22 cellular contexts compared by ENCODE assay signal in the genomic region with DNA sequence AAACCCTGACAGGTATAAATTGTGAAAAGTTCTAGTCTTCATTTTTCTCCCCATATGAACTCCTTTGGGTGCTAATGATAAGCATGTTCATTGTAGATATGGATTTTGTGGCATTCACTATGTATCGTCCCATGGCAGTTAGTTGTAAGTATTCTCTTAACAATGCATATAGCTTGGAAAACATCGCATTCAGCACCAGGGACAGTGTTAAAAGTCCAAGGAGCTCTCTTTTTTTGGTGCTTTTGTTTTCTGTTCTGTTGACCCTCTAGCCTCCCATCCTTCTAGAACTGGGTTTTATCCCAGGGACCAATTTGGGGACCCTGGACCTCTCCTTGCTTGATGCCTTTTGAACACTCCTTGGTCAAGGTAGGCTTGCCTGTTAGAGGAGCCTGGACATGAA. TPM values are rescaled to one million over a fixed set of nuclear protein-coding genes. Genes with fewer than 3 reads are reported as not detected.
DNase-seq lines count a peak whose midpoint lies in the region; ATAC-seq and TF ChIP-seq lines count a peak whose summit lies in the region.
"Had no signal": no experiment of that assay in that cellular context is flagged by ENCODE, and none has a peak within 500 bp of the region (broad histone marks: within the 10 kb centered on the region; RNA-seq: fewer than 3 reads in every experiment).

No MANE protein-coding gene starts in this region.

- H3K9ac ChIP-seq in SK-N-SH (no peak overlapping the region), IMR-90 (ENCODE audit: low read depth, low read length) (no peak overlapping the region), smooth muscle cell (ENCODE audit: low read depth) (no peak overlapping the region)
- H3K9ac ChIP-seq: BLaER1 treated with 17β-estradiol and CSF1 and Interleukin-3, amounts not matched to agents 10 nM and 100 nM had no signal

- H3K4me3 Mint-ChIP-seq in stimulated activated effector memory CD8-positive, alpha-beta T cell treated with anti-CD3 and anti-CD28 coated beads, Interleukin-12 subunit alpha, Interleukin-12 subunit beta, amount 100 ng/mL, for 72 hours = no peak overlapping the region
- H3K4me3 Mint-ChIP-seq: CD4-positive, alpha-beta memory T cell had no signal

- DNase-seq in SK-N-SH = no peak
- peak; percentile 6 for DNase-seq in IMR-90
- DNase-seq in astrocyte of the spinal cord (ENCODE audit: low read depth, low spot score) = peak; percentile 19
- no peak for DNase-seq in stimulated activated effector memory CD8-positive, alpha-beta T cell treated with anti-CD3 and anti-CD28 coated beads, Interleukin-12 subunit alpha, Interleukin-12 subunit beta, amount 100 ng/mL, for 72 hours (ENCODE audit: low spot score in 2 of 2)
- DNase-seq in MG63 = no peak
- DNase-seq in smooth muscle cell (lab: John Stamatoyannopoulos, UW; ENCODE audit: unreplicated experiment) = no peak
- DNase-seq: CD4-positive, alpha-beta memory T cell; DND-41; GOT3; KBM-7; NCI-H1092 treated with DMSO at 0.1 percent for 48 hours; NCI-H1436 treated with DMSO at 0.1 percent for 48 hours; NCI-H1930; NCI-H226; NCI-H510A treated with DMSO at 0.1 percent for 48 hours; NCI-H748 treated with DMSO at 0.1 percent for 48 hours; PC-9; SIG-M5 had no signal

- H3K23ac ChIP-seq in IMR-90 (ENCODE audit: low read depth, low read length) = no peak overlapping the region

- 96% methylated on average over 2 of the region's 2 CpGs for WGBS in SK-N-SH (ENCODE audit: low lambda C conversion rate)
- WGBS in IMR-90 (ENCODE audit: extremely low coverage in 2 of 2, insufficient read length in 1 of 2), 2 experiments = no CpG with 5 or more reads among the region's 2 CpGs
- WGBS in smooth muscle cell (ENCODE audit: low lambda C conversion rate) = 98% methylated on average over 2 of the region's 2 CpGs

- H3K18ac ChIP-seq in IMR-90 (ENCODE audit: low read depth, low read length) = no peak overlapping the region

- no peak overlapping the region for H2AK9ac ChIP-seq in IMR-90 (replicated peaks; ENCODE audit: low read depth, low read length, poor library complexity)

- no peak for TF ChIP-seq EP300 in SK-N-SH (IDR thresholded peaks at IDR 0.05; ENCODE audit: borderline replicate concordance in 1 of 2, low read depth in 1 of 2, low read length in 1 of 2)

- no peak overlapping the region for H2AFZ ChIP-seq in SK-N-SH (ENCODE audit: low read depth)
- H2AFZ ChIP-seq in IMR-90 (replicated peaks; ENCODE audit: low read length, poor library complexity) = no peak overlapping the region
- H2AFZ ChIP-seq in smooth muscle cell (ENCODE audit: low read depth) = no peak overlapping the region
- H2AFZ ChIP-seq: PC-9 had no signal

- no peaks in the 10 kb centered on the region for H3K36me3 Mint-ChIP-seq in stimulated activated effector memory CD8-positive, alpha-beta T cell treated with anti-CD3 and anti-CD28 coated beads, Interleukin-12 subunit alpha, Interleukin-12 subunit beta, amount 100 ng/mL, for 72 hours
- H3K36me3 Mint-ChIP-seq: CD4-positive, alpha-beta memory T cell had no signal

- intact Hi-C loops in IMR-90 (cut with micrococcal nuclease) = loop anchor here (2.0 kb wide), 1 partner anchor 34 kb away; no protein-coding TSS in a partner anchor

- no peak for TF ChIP-seq CTCF in SK-N-SH (IDR thresholded peaks at IDR 0.05)
- no peak for TF ChIP-seq CTCF in IMR-90 (conservative IDR thresholded peaks at IDR 0.05; ENCODE audit: low read depth, low read length)
- no peak for TF ChIP-seq CTCF in astrocyte of the spinal cord (IDR thresholded peaks at IDR 0.05; ENCODE audit: low read depth, low read length)
- TF ChIP-seq CTCF in smooth muscle cell (IDR thresholded peaks at IDR 0.05; ENCODE audit: borderline replicate concordance, insufficient read depth, poor library complexity, severe bottlenecking) = no peak

- TF ChIP-seq POLR2A in IMR-90 (IDR thresholded peaks at IDR 0.05; ENCODE audit: low read depth, low read length) = no peak

- H3K27ac Mint-ChIP-seq in stimulated activated effector memory CD8-positive, alpha-beta T cell treated with anti-CD3 and anti-CD28 coated beads, Interleukin-12 subunit alpha, Interleukin-12 subunit beta, amount 100 ng/mL, for 72 hours = no peak overlapping the region
- H3K27ac Mint-ChIP-seq: CD4-positive, alpha-beta memory T cell had no signal

- no peaks in the 10 kb centered on the region for H3K9me3 Mint-ChIP-seq in stimulated activated effector memory CD8-positive, alpha-beta T cell treated with anti-CD3 and anti-CD28 coated beads, Interleukin-12 subunit alpha, Interleukin-12 subunit beta, amount 100 ng/mL, for 72 hours

- BruUV-seq in IMR-90 (replicated peaks; lab: Mats Ljungman, UMichigan) = no TSS peak

- H3K14ac ChIP-seq in IMR-90 (replicated peaks; ENCODE audit: low read depth, low read length) = no peak overlapping the region

- H3K9me3 ChIP-seq in SK-N-SH (no peaks in the 10 kb centered on the region), IMR-90 (ENCODE audit: control insufficient read depth, insufficient read depth, low read length) (no peaks in the 10 kb centered on the region), MG63 (no peaks in the 10 kb centered on the region), smooth muscle cell (replicated peaks; ENCODE audit: low read depth) (no peaks in the 10 kb centered on the region)
- H3K9me3 ChIP-seq: BLaER1 treated with 17β-estradiol and CSF1 and Interleukin-3, amounts not matched to agents 10 nM and 100 nM had no signal

- H3K27ac ChIP-seq in SK-N-SH (ENCODE audit: low read depth in 2 of 2, low read length in 1 of 2) (no peak overlapping the region), IMR-90 (ENCODE audit: insufficient read depth, low read length) (no peak overlapping the region), smooth muscle cell (ENCODE audit: low read depth) (no peak overlapping the region)
- H3K27ac ChIP-seq: BLaER1 treated with 17β-estradiol and CSF1 and Interleukin-3, amounts not matched to agents 10 nM and 100 nM; PC-9 had no signal

- no peaks in the 10 kb centered on the region for H3K4me1 Mint-ChIP-seq in stimulated activated effector memory CD8-positive, alpha-beta T cell treated with anti-CD3 and anti-CD28 coated beads, Interleukin-12 subunit alpha, Interleukin-12 subunit beta, amount 100 ng/mL, for 72 hours
- H3K4me1 Mint-ChIP-seq: CD4-positive, alpha-beta memory T cell had no signal

- H2BK5ac ChIP-seq in IMR-90 (ENCODE audit: low read depth, low read length, poor library complexity, severe bottlenecking) = no peak overlapping the region

- no peak overlapping the region for H3K4me2 ChIP-seq in SK-N-SH
- H3K4me2 ChIP-seq in IMR-90 (ENCODE audit: low read depth, low read length) = no peak overlapping the region
- H3K4me2 ChIP-seq in smooth muscle cell = no peak overlapping the region
- H3K4me2 ChIP-seq: PC-9 had no signal

- H4K8ac ChIP-seq in IMR-90 (ENCODE audit: low read depth in 2 of 2, low read length in 2 of 2) = no peak overlapping the region

- H3K4ac ChIP-seq in IMR-90 (ENCODE audit: low read depth, low read length) = no peak overlapping the region

- no peak overlapping the region for H2BK20ac ChIP-seq in IMR-90 (ENCODE audit: low read depth, low read length)

- H3K27me3 ChIP-seq in SK-N-SH (ENCODE audit: insufficient read depth) (no peaks in the 10 kb centered on the region), IMR-90 (ENCODE audit: control insufficient read depth, insufficient read depth, low read length) (no peaks in the 10 kb centered on the region), MG63 (no peaks in the 10 kb centered on the region), smooth muscle cell (ENCODE audit: low read depth) (no peaks in the 10 kb centered on the region)
- H3K27me3 ChIP-seq: BLaER1 treated with 17β-estradiol and CSF1 and Interleukin-3, amounts not matched to agents 10 nM and 100 nM had no signal

- H2AK5ac ChIP-seq in IMR-90 (ENCODE audit: low read depth, low read length) = no peak overlapping the region

- no peaks in the 10 kb centered on the region for H3K9me2 ChIP-seq in SK-N-SH

- no peak overlapping the region for H2BK15ac ChIP-seq in IMR-90 (ENCODE audit: low read depth, low read length)

- H3K36me3 ChIP-seq in SK-N-SH (replicated peaks in 1 of 2; ENCODE audit: control insufficient read depth in 1 of 2, insufficient read depth in 2 of 2, low read length in 1 of 2) = peaks cover 0 to 2% of the 10 kb centered on the region in 2 experiments
- H3K36me3 ChIP-seq in IMR-90 (ENCODE audit: control insufficient read depth, insufficient read depth, low read length) = no peaks in the 10 kb centered on the region
- no peaks in the 10 kb centered on the region for H3K36me3 ChIP-seq in MG63
- no peaks in the 10 kb centered on the region for H3K36me3 ChIP-seq in smooth muscle cell (ENCODE audit: low read depth)
- H3K36me3 ChIP-seq: BLaER1 treated with 17β-estradiol and CSF1 and Interleukin-3, amounts not matched to agents 10 nM and 100 nM had no signal

- H3F3A ChIP-seq in SK-N-SH (replicated peaks; ENCODE audit: insufficient read depth) (no peaks in the 10 kb centered on the region), smooth muscle cell (ENCODE audit: low read depth) (no peaks in the 10 kb centered on the region)

- H3K79me1 ChIP-seq in IMR-90 (ENCODE audit: low read depth in 1 of 2, low read length in 2 of 2) = peaks cover 29 to 51% of the 10 kb centered on the region in 2 experiments

- TF ChIP-seq RAD21 in SK-N-SH (IDR thresholded peaks at IDR 0.05; ENCODE audit: low read length) = no peak
- no peak for TF ChIP-seq RAD21 in IMR-90 (IDR thresholded peaks at IDR 0.05; ENCODE audit: low read length)

- H3K4me3 ChIP-seq in SK-N-SH (ENCODE audit: low read depth in 2 of 2, low read length in 1 of 2) (no peak overlapping the region), IMR-90 (ENCODE audit: insufficient read depth, low read depth, low read length) (no peak overlapping the region), astrocyte of the spinal cord (ENCODE audit: low read depth, low read length) (no peak overlapping the region), MG63 (no peak overlapping the region), smooth muscle cell (no peak overlapping the region)
- H3K4me3 ChIP-seq: BLaER1 treated with 17β-estradiol and CSF1 and Interleukin-3, amounts not matched to agents 10 nM and 100 nM; PC-9 had no signal

- CTCF ChIA-PET in SK-N-SH (lab: Yijun Ruan, JAX) (interaction anchor here (0.6 to 1.5 kb wide), 5 partner anchors 11 to 36 kb away, joined by 3 read pairs; no protein-coding TSS in a partner anchor), IMR-90 (lab: Yijun Ruan, JAX) (interaction anchor here (0.7 kb wide), 1 partner anchor 9 kb away, joined by 3 read pairs; no protein-coding TSS in a partner anchor)

- H3K79me2 ChIP-seq in SK-N-SH (ENCODE audit: insufficient read depth) (no peaks in the 10 kb centered on the region), smooth muscle cell (ENCODE audit: low read depth) (no peaks in the 10 kb centered on the region)

- H4K20me1 ChIP-seq in SK-N-SH (ENCODE audit: insufficient read depth) (0 out of 2 replicates have a peak, but pooled peaks cover 3% of the 10 kb centered on the region), IMR-90 (ENCODE audit: insufficient read depth, low read length) (peaks cover 33% of the 10 kb centered on the region; the same call in 1 of the 2 replicates), smooth muscle cell (ENCODE audit: low read depth) (peaks cover 95% of the 10 kb centered on the region)
- H4K20me1 ChIP-seq: BLaER1 treated with 17β-estradiol and CSF1 and Interleukin-3, amounts not matched to agents 10 nM and 100 nM had no signal

- H4K91ac ChIP-seq in IMR-90 (ENCODE audit: insufficient read depth, low read depth, low read length) = no peak overlapping the region

- POLR2A ChIA-PET in SK-N-SH (lab: Yijun Ruan, JAX) = no interaction called here
- POLR2A ChIA-PET in IMR-90 (lab: Charles Lee; ENCODE audit: unreplicated experiment) = no interaction called here

- H3K9me1 ChIP-seq in IMR-90 (ENCODE audit: insufficient read depth, low read length) = peaks cover 15% of the 10 kb centered on the region

- no peak overlapping the region for H2BK120ac ChIP-seq in IMR-90 (ENCODE audit: low read depth, low read length)

- peaks cover 4 to 7% of the 10 kb centered on the region in 2 experiments; a peak in 3 of 4 replicates for H3K4me1 ChIP-seq in SK-N-SH (ENCODE audit: control insufficient read depth in 1 of 2, insufficient read depth in 2 of 2, low read depth in 1 of 2, low read length in 1 of 2)
- H3K4me1 ChIP-seq in IMR-90 (ENCODE audit: control insufficient read depth, insufficient read depth, low read length) = peaks cover 6% of the 10 kb centered on the region; the same call in 1 of the 2 replicates
- no peaks in the 10 kb centered on the region for H3K4me1 ChIP-seq in smooth muscle cell (ENCODE audit: low read depth)

- in situ Hi-C loops in IMR-90 (cut with MboI; ENCODE audit: low sequenced_read_pairs) (no loop called here), astrocyte of the spinal cord (cut with HindIII; ENCODE audit: low sequenced_read_pairs) (no loop called here)

- no peak overlapping the region for H3K56ac ChIP-seq in IMR-90 (ENCODE audit: extremely low read depth, insufficient read depth, low read length)

- ATAC-seq in SK-N-SH treated with all-trans-retinoic acid at 6 μM for 48 hours = no peak
- ATAC-seq in IMR-90 (ENCODE audit: low read depth) = no peak
- peak; percentile 24 for ATAC-seq in stimulated activated effector memory CD8-positive, alpha-beta T cell treated with anti-CD3 and anti-CD28 coated beads, Interleukin-12 subunit alpha, Interleukin-12 subunit beta, amount 100 ng/mL, for 72 hours
- ATAC-seq in HG03095 (IDR thresholded peaks at IDR 0.05; ENCODE audit: unreplicated experiment) = no peak

- H4K5ac ChIP-seq in IMR-90 (ENCODE audit: low read depth, low read length) = no peak overlapping the region

- dilution Hi-C loops in IMR-90 (cut with HindIII; ENCODE audit: low sequenced_read_pairs, unreplicated experiment) = no loop called here

RNA-seq across cellular contexts. Expression of a gene that starts 37.7 kb away (rescaled TPM):
- polyA plus RNA-seq in SK-N-SH (2012; rRNA removed) (0.19 and 0.28 TPM in 2 replicates), IMR-90 (2012; rRNA removed) (0.10 and 0.11 TPM in 2 replicates), smooth muscle cell (0.15 and 0.93 TPM in 2 replicates)
- 0.21 TPM in 2 replicates for polyA plus RNA-seq in SK-N-SH (2012; cell fraction: cytosol; rRNA removed)
- polyA plus RNA-seq in SK-N-SH (2012; cell fraction: nucleus; rRNA removed) = 0.26 and 0.30 TPM in 2 replicates
- total RNA-seq in IMR-90 (2012; rRNA removed) (under 0.01 and 0.18 TPM in 2 replicates), smooth muscle cell (0.09 TPM in 1 of 2 replicates, not detected in the other)
- polyA plus RNA-seq in IMR-90 (2012; cell fraction: cytosol; rRNA removed) = 0.09 and 0.12 TPM in 2 replicates
- 0.05 and 0.09 TPM in 2 replicates for polyA plus RNA-seq in IMR-90 (2012; cell fraction: nucleus; rRNA removed; ENCODE audit: low replicate concordance)
- total RNA-seq in MG63 (2014; rRNA removed; shearing (Covaris generic); ENCODE audit: low replicate concordance) = not detected in 2 replicates
- total RNA-seq: CD4-positive, alpha-beta memory T cell; G401; PC-9 had no signal
- polyA plus RNA-seq: CD4-positive, alpha-beta memory T cell had no signal

Comparison
In these comparisons a context has a peak if more than half of its experiments do, and no peak if none do; other contexts are left out.
1. DNase-seq: peak in IMR-90 (single experiment) and astrocyte of the spinal cord (single experiment); none in SK-N-SH (single experiment), stimulated activated effector memory CD8-positive, alpha-beta T cell treated with anti-CD3 and anti-CD28 coated beads, Interleukin-12 subunit alpha, Interleukin-12 subunit beta, amount 100 ng/mL, for 72 hours (0 of 2), MG63 (single experiment) and smooth muscle cell (single experiment).